Comparison of ENCODE assay signal across 18 cellular contexts in genomic region chr10:486668-487067, GRCh38.
A peak's percentile ranks its signal among the peaks of the same experiment; 100 is the strongest.
DNase-seq lines count a peak whose midpoint lies in the region; ATAC-seq and TF ChIP-seq lines count a peak whose summit lies in the region.
"Had no signal": no experiment of that assay in that cellular context is flagged by ENCODE, and none has a peak within 500 bp of the region (broad histone marks: within the 10 kb centered on the region; RNA-seq: fewer than 3 reads in every experiment).

No MANE protein-coding gene starts in this region.

- DNase-seq in activated effector memory CD4-positive, alpha-beta T cell treated with anti-CD3 and anti-CD28 coated beads, Interleukin-2, amount 50 U/mL, for 16 hours: peak; percentile 45
- no peak for DNase-seq in activated effector memory CD4-positive, alpha-beta T cell treated with Interleukin-2 at 50 U/mL for 16 hours
- peak; percentile 34 for DNase-seq in activated CD8-positive, alpha-beta memory T cell treated with anti-CD3 and anti-CD28 coated beads, Interleukin-2, amount 10 ng/mL, durations not matched to agents 7 days and 5 days
- DNase-seq in left lobe of liver (ENCODE audit: low spot score) (peak; percentile 37), upper lobe of right lung (peak; percentile 57), HK-2 (ENCODE audit: unreplicated experiment) (no peak), SIG-M5 treated with dmso at 0.1 percent for 504 hours (lab: John Stamatoyannopoulos, UW; ENCODE audit: unreplicated experiment) (no peak)
- DNase-seq: activated CD4-positive, alpha-beta T cell treated with anti-CD3 and anti-CD28 coated beads for 1 hour; erythroblast; NCI-H2081 treated with DMSO at 0.1 percent for 48 hours; stimulated activated naive CD4-positive, alpha-beta T cell treated with Interleukin-2 at 50 U/mL for 16 hours; T-helper 9 cell had no signal

- no peak for TF ChIP-seq CTCF in upper lobe of right lung (IDR thresholded peaks at IDR 0.05)

- H3K9me3 ChIP-seq in upper lobe of right lung: no peaks in the 10 kb centered on the region
- H3K9me3 ChIP-seq: uterus had no signal

- H3K9me3 Mint-ChIP-seq in activated CD8-positive, alpha-beta memory T cell treated with anti-CD3 and anti-CD28 coated beads, Interleukin-2, amount 10 ng/mL, durations not matched to agents 7 days and 5 days (ENCODE audit: low read depth): no peaks in the 10 kb centered on the region
- H3K9me3 Mint-ChIP-seq: activated T-helper 17 cell treated with anti-CD3 and anti-CD28 coated beads, Interleukin-2, amount 50 U/mL, for 72 hours; dendritic cell treated with granulocyte-macrophage colony-stimulating factor and Interleukin-4, amounts not matched to agents 40 ng/mL and 50 ng/mL, for 4 days had no signal

- peaks cover 8% of the 10 kb centered on the region for H3K4me1 Mint-ChIP-seq in activated CD8-positive, alpha-beta memory T cell treated with anti-CD3 and anti-CD28 coated beads, Interleukin-2, amount 10 ng/mL, durations not matched to agents 7 days and 5 days
- H3K4me1 Mint-ChIP-seq: activated T-helper 17 cell treated with anti-CD3 and anti-CD28 coated beads, Interleukin-2, amount 50 U/mL, for 72 hours had no signal

- ATAC-seq in activated CD8-positive, alpha-beta memory T cell treated with anti-CD3 and anti-CD28 coated beads, Interleukin-2, amount 10 ng/mL, durations not matched to agents 7 days and 5 days: no peak
- ATAC-seq in left lobe of liver (no peak), upper lobe of right lung (no peak), GM21360 (IDR thresholded peaks at IDR 0.05; ENCODE audit: unreplicated experiment) (no peak)
- ATAC-seq: activated T-helper 17 cell treated with anti-CD3 and anti-CD28 coated beads, Interleukin-2, amount 50 U/mL, for 72 hours; HCT116; Right ventricle myocardium inferior had no signal

- H3K27ac ChIP-seq in upper lobe of right lung: no peak overlapping the region

- no peak overlapping the region for H3K27ac Mint-ChIP-seq in activated CD8-positive, alpha-beta memory T cell treated with anti-CD3 and anti-CD28 coated beads, Interleukin-2, amount 10 ng/mL, durations not matched to agents 7 days and 5 days
- H3K27ac Mint-ChIP-seq: activated T-helper 17 cell treated with anti-CD3 and anti-CD28 coated beads, Interleukin-2, amount 50 U/mL, for 72 hours; dendritic cell treated with granulocyte-macrophage colony-stimulating factor and Interleukin-4, amounts not matched to agents 40 ng/mL and 50 ng/mL, for 4 days had no signal

- peaks cover 3% of the 10 kb centered on the region for H3K27me3 Mint-ChIP-seq in activated CD8-positive, alpha-beta memory T cell treated with anti-CD3 and anti-CD28 coated beads, Interleukin-2, amount 10 ng/mL, durations not matched to agents 7 days and 5 days

- no peaks in the 10 kb centered on the region for H3K36me3 Mint-ChIP-seq in activated CD8-positive, alpha-beta memory T cell treated with anti-CD3 and anti-CD28 coated beads, Interleukin-2, amount 10 ng/mL, durations not matched to agents 7 days and 5 days

- H3K4me3 Mint-ChIP-seq in activated CD8-positive, alpha-beta memory T cell treated with anti-CD3 and anti-CD28 coated beads, Interleukin-2, amount 10 ng/mL, durations not matched to agents 7 days and 5 days: no peak overlapping the region
- H3K4me3 Mint-ChIP-seq: dendritic cell treated with granulocyte-macrophage colony-stimulating factor and Interleukin-4, amounts not matched to agents 40 ng/mL and 50 ng/mL, for 4 days had no signal

- CTCF ChIA-PET in activated CD8-positive, alpha-beta memory T cell treated with anti-CD3 and anti-CD28 coated beads, Interleukin-2, amount 10 ng/mL, durations not matched to agents 7 days and 5 days (lab: Charles Lee): no interaction called here

- no peaks in the 10 kb centered on the region for H3K4me1 ChIP-seq in upper lobe of right lung

- no peak overlapping the region for H3K4me3 ChIP-seq in upper lobe of right lung
- H3K4me3 ChIP-seq: uterus had no signal

- no peaks in the 10 kb centered on the region for H3K36me3 ChIP-seq in upper lobe of right lung
- H3K36me3 ChIP-seq: uterus had no signal

- H3K27me3 ChIP-seq in upper lobe of right lung: no peaks in the 10 kb centered on the region
- H3K27me3 ChIP-seq: uterus had no signal

- intact Hi-C loops in upper lobe of right lung (cut with DNase I): no loop called here

Comparison
In these comparisons a context has a peak if more than half of its experiments do, and no peak if none do; other contexts are left out.
1. DNase-seq: peak in activated effector memory CD4-positive, alpha-beta T cell treated with anti-CD3 and anti-CD28 coated beads, Interleukin-2, amount 50 U/mL, for 16 hours (single experiment), activated CD8-positive, alpha-beta memory T cell treated with anti-CD3 and anti-CD28 coated beads, Interleukin-2, amount 10 ng/mL, durations not matched to agents 7 days and 5 days (single experiment), left lobe of liver (single experiment) and upper lobe of right lung (single experiment); none in activated effector memory CD4-positive, alpha-beta T cell treated with Interleukin-2 at 50 U/mL for 16 hours (single experiment), HK-2 (single experiment) and SIG-M5 treated with dmso at 0.1 percent for 504 hours (single experiment).